Comparison of ENCODE assay signal across 21 cellular contexts in the genomic region with DNA sequence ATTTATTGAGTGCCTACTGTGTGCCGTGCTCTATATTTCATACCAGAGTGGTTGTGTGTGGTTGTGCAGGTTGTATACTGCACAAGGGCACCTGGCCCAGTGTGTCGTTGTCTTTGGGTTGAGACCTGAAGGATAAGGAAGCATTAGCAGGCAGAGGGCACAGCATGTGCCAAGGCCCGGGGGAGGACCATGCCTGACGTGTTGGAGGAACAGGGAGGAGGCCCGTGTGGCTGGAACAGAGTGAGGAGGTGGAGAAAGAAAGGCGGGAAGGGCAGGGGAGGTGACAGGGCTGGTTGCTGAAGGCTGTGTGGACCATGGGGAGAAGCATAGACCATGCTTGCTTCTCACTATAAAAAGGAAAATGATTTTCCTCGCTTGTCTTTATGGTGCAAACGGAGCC. TPM values are rescaled to one million over a fixed set of nuclear protein-coding genes. Genes with fewer than 3 reads are reported as not detected.
"Had no signal": no experiment of that assay in that cellular context is flagged by ENCODE, and none has a peak within 500 bp of the region (broad histone marks: within the 10 kb centered on the region; RNA-seq: fewer than 3 reads in every experiment).

No MANE protein-coding gene starts in this region.

- H3K27ac Mint-ChIP-seq: stimulated activated memory B cell treated with anti-CD40 and anti-IgM and Interleukin-4, amounts not matched to agents 10 μg/mL and 1 μg/mL and 100 μg/mL, for 72 hours; stimulated activated naive B cell treated with anti-CD40 and anti-IgM and Interleukin-4, amounts not matched to agents 10 μg/mL and 1 μg/mL and 100 μg/mL, for 72 hours; stimulated activated naive CD8-positive, alpha-beta T cell treated with anti-CD3 and anti-CD28 coated beads, Interleukin-15, amount 100 ng/mL, for 72 hours; stimulated activated naive CD8-positive, alpha-beta T cell treated with anti-CD3 and anti-CD28 coated beads, Interleukin-15, Interleukin-2, amounts not matched to agents 100 ng/mL and 50 ng/mL, for 24 hours; type B pancreatic cell had no signal

- H3K9me3 ChIP-seq: testis, thyroid gland, upper lobe of right lung, uterus, vagina had no signal

- H3K4me1 Mint-ChIP-seq: stimulated activated memory B cell treated with anti-CD40 and anti-IgM and Interleukin-4, amounts not matched to agents 10 μg/mL and 1 μg/mL and 100 μg/mL, for 72 hours; stimulated activated naive CD8-positive, alpha-beta T cell treated with anti-CD3 and anti-CD28 coated beads, Interleukin-15, amount 100 ng/mL, for 72 hours had no signal

- H3K27me3 ChIP-seq: testis, thyroid gland, upper lobe of left lung, uterus, vagina had no signal

- H3K9me3 Mint-ChIP-seq: type B pancreatic cell had no signal

- H3K36me3 Mint-ChIP-seq: stimulated activated memory B cell treated with anti-CD40 and anti-IgM and Interleukin-4, amounts not matched to agents 10 μg/mL and 1 μg/mL and 100 μg/mL, for 72 hours; type B pancreatic cell had no signal

- H3K4me3 Mint-ChIP-seq: stimulated activated memory B cell treated with anti-CD40 and anti-IgM and Interleukin-4, amounts not matched to agents 10 μg/mL and 1 μg/mL and 100 μg/mL, for 72 hours; stimulated activated naive B cell treated with anti-CD40 and anti-IgM and Interleukin-4, amounts not matched to agents 10 μg/mL and 1 μg/mL and 100 μg/mL, for 72 hours; stimulated activated naive CD8-positive, alpha-beta T cell treated with anti-CD3 and anti-CD28 coated beads, Interleukin-15, amount 100 ng/mL, for 72 hours; stimulated activated naive CD8-positive, alpha-beta T cell treated with anti-CD3 and anti-CD28 coated beads, Interleukin-15, Interleukin-2, amounts not matched to agents 100 ng/mL and 50 ng/mL, for 24 hours; type B pancreatic cell had no signal

- H3K4me3 ChIP-seq: stomach, suprapubic skin, testis, thoracic aorta, thyroid gland, tibial artery, tibial nerve, transverse colon, upper lobe of left lung, upper lobe of right lung, uterus, vagina had no signal

- H3K27ac ChIP-seq: stomach, suprapubic skin, testis, thoracic aorta, thyroid gland, tibial artery, tibial nerve, transverse colon, upper lobe of left lung, upper lobe of right lung, uterus, vagina had no signal

- DNase-seq: stimulated activated naive CD4-positive, alpha-beta T cell treated with Interleukin-2 at 50 U/mL for 16 hours; stomach; substantia nigra; testis; tibial artery; upper lobe of left lung; upper lobe of right lung; uterus had no signal

- H3K36me3 ChIP-seq: stomach, suprapubic skin, thoracic aorta, thyroid gland, tibial artery, tibial nerve, transverse colon, upper lobe of left lung, upper lobe of right lung, uterus, vagina had no signal

- H3K4me1 ChIP-seq: stomach, suprapubic skin, testis, thyroid gland, tibial artery, tibial nerve, transverse colon, upper lobe of left lung, upper lobe of right lung, uterus, vagina had no signal

- FAIRE-seq: urothelium cell line had no signal

RNA-seq across cellular contexts. Expression of a gene that starts 26.8 kb away (rescaled TPM):
- total RNA-seq: subcutaneous adipose tissue, thoracic aorta, thyroid gland, tibial nerve, upper lobe of right lung, vagina had no signal
